Comparison of ENCODE assay signal across 10 cellular contexts in genomic region chrX:22060451-22060940, GRCh38. TPM values are rescaled to one million over a fixed set of nuclear protein-coding genes. Genes with fewer than 3 reads are reported as not detected.
DNase-seq lines count a peak whose midpoint lies in the region; ATAC-seq and TF ChIP-seq lines count a peak whose summit lies in the region.
"Had no signal": no experiment of that assay in that cellular context is flagged by ENCODE, and none has a peak within 500 bp of the region (broad histone marks: within the 10 kb centered on the region; RNA-seq: fewer than 3 reads in every experiment).

No MANE protein-coding gene starts in this region.

- ATAC-seq in HG03108 (IDR thresholded peaks at IDR 0.05; ENCODE audit: unreplicated experiment): peak; percentile 69

- no peaks in the 10 kb centered on the region for H3K27me3 ChIP-seq in thyroid gland

- TF ChIP-seq CTCF in type B pancreatic cell (conservative IDR thresholded peaks at IDR 0.05) (no peak), thyroid gland (IDR thresholded peaks at IDR 0.05) (no peak)

- no peak overlapping the region for H3K27ac ChIP-seq in thyroid gland

- WGBS in thyroid gland, 2 donors: 50 to 70% methylated on average over 1 of the region's 1 CpG

- peaks cover 58% of the 10 kb centered on the region for H3K4me1 Mint-ChIP-seq in activated naive CD8-positive, alpha-beta T cell (ENCODE audit: low read depth)
- H3K4me1 Mint-ChIP-seq in type B pancreatic cell (ENCODE audit: unreplicated experiment): no peaks in the 10 kb centered on the region

- H3K36me3 ChIP-seq in thyroid gland: no peaks in the 10 kb centered on the region

- DNase-seq in stimulated activated CD4-positive, alpha-beta T cell treated with anti-CD3 and anti-CD28 coated beads, Interleukin-1b, Interleukin-23, amount 100 ng/mL, for 48 hours: peak; percentile 28
- DNase-seq in stimulated activated CD4-positive, alpha-beta T cell treated with anti-CD3 and anti-CD28 coated beads, Interleukin-12 subunit alpha, Interleukin-12 subunit beta, amount 100 ng/mL, for 4 hours: no peak
- DNase-seq in type B pancreatic cell (ENCODE audit: extremely low spot score, unreplicated experiment): no peak
- DNase-seq in amygdala (lab: John Stamatoyannopoulos, UW): no peak
- no peak for DNase-seq in thyroid gland
- no peak for DNase-seq in NCI-H524 treated with DMSO at 0.1 percent for 48 hours (lab: John Stamatoyannopoulos, UW)
- DNase-seq: COR-L47, NCI-H187 had no signal

- H3K36me3 Mint-ChIP-seq in activated naive CD8-positive, alpha-beta T cell: no peaks in the 10 kb centered on the region
- H3K36me3 Mint-ChIP-seq in type B pancreatic cell: peaks cover 5% of the 10 kb centered on the region

- H3K4me1 ChIP-seq in thyroid gland: no peaks in the 10 kb centered on the region

- H3K9me3 ChIP-seq in thyroid gland: no peaks in the 10 kb centered on the region

- TF ChIP-seq POLR2A in thyroid gland (IDR thresholded peaks at IDR 0.05): no peak

- H3K4me3 ChIP-seq in thyroid gland (replicated peaks in 1 of 3): no peak overlapping the region

- intact Hi-C loops in thyroid gland (cut with DNase I): no loop called here

- peak overlapping the region; percentile 66 for H3K4me3 Mint-ChIP-seq in activated naive CD8-positive, alpha-beta T cell
- peak overlapping the region; percentile 60 for H3K4me3 Mint-ChIP-seq in type B pancreatic cell

- H3K27ac Mint-ChIP-seq in activated naive CD8-positive, alpha-beta T cell: peak overlapping the region; percentile 95
- peak overlapping the region; percentile 94 for H3K27ac Mint-ChIP-seq in type B pancreatic cell

- H3K27me3 Mint-ChIP-seq in activated naive CD8-positive, alpha-beta T cell: no peaks in the 10 kb centered on the region
- H3K27me3 Mint-ChIP-seq in type B pancreatic cell: no peaks in the 10 kb centered on the region

- H3K9me3 Mint-ChIP-seq in activated naive CD8-positive, alpha-beta T cell (ENCODE audit: low read depth): no peaks in the 10 kb centered on the region
- peaks cover 14% of the 10 kb centered on the region for H3K9me3 Mint-ChIP-seq in type B pancreatic cell

RNA-seq across cellular contexts. Expression of gene PHEX, which starts 28.4 kb away (rescaled TPM):
- total RNA-seq in type B pancreatic cell (ENCODE audit: low replicate concordance) (1.6 and 5.7 TPM in 2 replicates), thyroid gland (10 to 100 TPM in 1 of 4 donors, 1 to 10 TPM in 3; 1.5 to 12.4 (median 5.2) TPM)
